Comparison of ENCODE assay signal across 37 cellular contexts in genomic region chr7:64174328-64174727, GRCh38. TPM values are rescaled to one million over a fixed set of nuclear protein-coding genes. Genes with fewer than 3 reads are reported as not detected.
"Had no signal": no experiment of that assay in that cellular context is flagged by ENCODE, and none has a peak within 500 bp of the region (broad histone marks: within the 10 kb centered on the region; RNA-seq: fewer than 3 reads in every experiment).

No MANE protein-coding gene starts in this region.

- H3K9me3 ChIP-seq: MG63 had no signal

- H3K27ac ChIP-seq: KMS-11 had no signal

- DNase-seq: Karpas-422, Kasumi-1, MG63, MV-4-11, NCI-H1048, NCI-H1092, NCI-H1092 treated with DMSO at 0.1 percent for 48 hours, NCI-H1105, NCI-H1105 treated with DMSO at 0.1 percent for 48 hours, NCI-H1417, NCI-H1417 treated with DMSO at 0.1 percent for 48 hours, NCI-H1436, NCI-H1436 treated with DMSO at 0.1 percent for 48 hours, NCI-H146, NCI-H1694, NCI-H1694 treated with DMSO at 0.1 percent for 48 hours, NCI-H187, NCI-H187 treated with DMSO at 0.1 percent for 48 hours, NCI-H1930, NCI-H2029, NCI-H2029 treated with DMSO at 0.1 percent for 48 hours, NCI-H2081, NCI-H2081 treated with DMSO at 0.1 percent for 48 hours, NCI-H2107, NCI-H2171 treated with DMSO at 0.1 percent for 48 hours, NCI-H2227 treated with DMSO at 0.1 percent for 48 hours, NCI-H226, NCI-H345, NCI-H446, NCI-H446 treated with DMSO at 0.1 percent for 48 hours, NCI-H510A, NCI-H510A treated with DMSO at 0.1 percent for 48 hours had no signal

- H3K4me3 ChIP-seq: MG63 had no signal

- H3K36me3 ChIP-seq: MG63 had no signal

- H3K27me3 ChIP-seq: MG63 had no signal

RNA-seq across cellular contexts. Expression of gene ZNF735, which starts 32.7 kb away (rescaled TPM):
- total RNA-seq: LHCN-M2, M059J, MCF 10A, NCI-H460 had no signal

RNA-seq across cellular contexts. Expression of gene ZNF679, which starts 53.9 kb away (rescaled TPM):
- total RNA-seq: LHCN-M2, M059J, MCF 10A, NCI-H460 had no signal
